Comparison of ENCODE assay signal across 2 cellular contexts in genomic region chr2:86695053-86695691, GRCh38.
A peak's percentile ranks its signal among the peaks of the same experiment; 100 is the strongest.
TF ChIP-seq lines count a peak whose summit lies in the region.

No MANE protein-coding gene starts in this region.

TF ChIP-seq in IMR-90, 13 proteins besides CTCF, POLR2A, EP300 and RAD21:
- TF ChIP-seq RFX5 (IDR thresholded peaks at IDR 0.05; ENCODE audit: low read depth, low read length) (no peak), CHD1 (IDR thresholded peaks at IDR 0.05; ENCODE audit: low read depth, low read length) (no peak), SMC3 (IDR thresholded peaks at IDR 0.05; ENCODE audit: low read depth, low read length) (no peak), CEBPB (IDR thresholded peaks at IDR 0.05; ENCODE audit: low read depth, low read length) (no peak), MAFK (IDR thresholded peaks at IDR 0.05; ENCODE audit: low read depth, low read length) (no peak), RCOR1 (IDR thresholded peaks at IDR 0.05; ENCODE audit: insufficient replicate concordance, low read length) (no peak), MXI1 (IDR thresholded peaks at IDR 0.05; ENCODE audit: borderline replicate concordance, low read depth, low read length) (no peak), BHLHE40 (IDR thresholded peaks at IDR 0.05; ENCODE audit: low read depth, low read length) (no peak), FOS (IDR thresholded peaks at IDR 0.05; ENCODE audit: low read depth, low read length) (no peak), MAZ (IDR thresholded peaks at IDR 0.05; ENCODE audit: borderline replicate concordance, low read depth, low read length) (no peak), USF2 (IDR thresholded peaks at IDR 0.05; ENCODE audit: low read depth, low read length) (no peak)

TF ChIP-seq in K562, 482 proteins besides CTCF, POLR2A, EP300 and RAD21 (continues in another document):
- peak; percentile 78 for TF ChIP-seq CC2D1A (IDR thresholded peaks at IDR 0.05)
- TF ChIP-seq BRF1 (IDR thresholded peaks at IDR 0.05; ENCODE audit: borderline replicate concordance, extremely low read depth, insufficient read length), result no peak
- no peak for TF ChIP-seq XRCC4 (IDR thresholded peaks at IDR 0.05; ENCODE audit: extremely low read depth, insufficient read depth, insufficient read length)
- peak; percentile 97 to 98 for TF ChIP-seq TRIM24 (IDR thresholded peaks at IDR 0.05)
- no peak for TF ChIP-seq CEBPG (CRISPR knock-in tag; IDR thresholded peaks at IDR 0.05)
- no peak for TF ChIP-seq CEBPG (tag; conservative IDR thresholded peaks at IDR 0.05 in 1 of 2, IDR thresholded peaks at IDR 0.05 in 1 of 2)
- no peak for TF ChIP-seq ZNF76 (CRISPR knock-in tag; IDR thresholded peaks at IDR 0.05; ENCODE audit: borderline replicate concordance)
- TF ChIP-seq TFAP4 (CRISPR knock-in tag; IDR thresholded peaks at IDR 0.05; ENCODE audit: borderline replicate concordance), result peak; percentile 85
- peak; percentile 69 for TF ChIP-seq C11orf30 (IDR thresholded peaks at IDR 0.05; ENCODE audit: low read depth)
- no peak for TF ChIP-seq ZNF830 (CRISPR knock-in tag; IDR thresholded peaks at IDR 0.05)
- TF ChIP-seq SOX6 (IDR thresholded peaks at IDR 0.05), result no peak
- no peak for TF ChIP-seq ZNF507 (tag; conservative IDR thresholded peaks at IDR 0.05)
- TF ChIP-seq, protein P1, sequence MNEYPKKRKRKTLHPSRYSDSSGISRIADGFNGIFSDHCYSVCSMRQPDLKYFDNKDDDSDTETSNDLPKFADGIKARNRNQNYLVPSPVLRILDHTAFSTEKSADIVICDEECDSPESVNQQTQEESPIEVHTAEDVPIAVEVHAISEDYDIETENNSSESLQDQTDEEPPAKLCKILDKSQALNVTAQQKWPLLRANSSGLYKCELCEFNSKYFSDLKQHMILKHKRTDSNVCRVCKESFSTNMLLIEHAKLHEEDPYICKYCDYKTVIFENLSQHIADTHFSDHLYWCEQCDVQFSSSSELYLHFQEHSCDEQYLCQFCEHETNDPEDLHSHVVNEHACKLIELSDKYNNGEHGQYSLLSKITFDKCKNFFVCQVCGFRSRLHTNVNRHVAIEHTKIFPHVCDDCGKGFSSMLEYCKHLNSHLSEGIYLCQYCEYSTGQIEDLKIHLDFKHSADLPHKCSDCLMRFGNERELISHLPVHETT (CRISPR knock-in tag; conservative IDR thresholded peaks at IDR 0.05 in 1 of 2, IDR thresholded peaks at IDR 0.05 in 1 of 2), result no peak
- TF ChIP-seq CTBP1 (IDR thresholded peaks at IDR 0.05; ENCODE audit: borderline replicate concordance), result 0 out of 2 replicates have a peak, but pooled peaks have one; percentile 37
- TF ChIP-seq DACH1 (IDR thresholded peaks at IDR 0.05; ENCODE audit: partially characterized antibody), result peak; percentile 63
- TF ChIP-seq FOXJ3 (CRISPR knock-in tag; IDR thresholded peaks at IDR 0.05), result no peak
- TF ChIP-seq ZFP1 (CRISPR knock-in tag; IDR thresholded peaks at IDR 0.05), result no peak
- no peak for TF ChIP-seq CXXC5 (CRISPR knock-in tag; IDR thresholded peaks at IDR 0.05)
- TF ChIP-seq HSF4 (CRISPR knock-in tag; IDR thresholded peaks at IDR 0.05; ENCODE audit: borderline replicate concordance), result no peak
- no peak for TF ChIP-seq U2AF2 (optimal IDR thresholded peaks at IDR 0.05; ENCODE audit: low read depth, low read length)
- TF ChIP-seq HDAC1 (IDR thresholded peaks at IDR 0.05), result no peak
- peak; percentile 64 for TF ChIP-seq NFE2 (IDR thresholded peaks at IDR 0.05; ENCODE audit: low read depth)
- peak; percentile 73 for TF ChIP-seq ZNF316 (IDR thresholded peaks at IDR 0.05)
- TF ChIP-seq BHLHE40 (IDR thresholded peaks at IDR 0.05; ENCODE audit: low read length), result peak; percentile 50
- TF ChIP-seq CBFA2T2 (conservative IDR thresholded peaks at IDR 0.05), result peak; percentile 69
- peak; percentile 92 for TF ChIP-seq MYBL2 (IDR thresholded peaks at IDR 0.05; ENCODE audit: low read depth)
- TF ChIP-seq MYBL2 (CRISPR knock-in tag; IDR thresholded peaks at IDR 0.05; ENCODE audit: borderline replicate concordance), result no peak
- no peak for TF ChIP-seq KLF16 (IDR thresholded peaks at IDR 0.05)
- TF ChIP-seq TAF9B (IDR thresholded peaks at IDR 0.05; ENCODE audit: partially characterized antibody), result peak; percentile 91
- no peak for TF ChIP-seq LEF1 (IDR thresholded peaks at IDR 0.05)
- TF ChIP-seq MCM3 (IDR thresholded peaks at IDR 0.05), result no peak
- TF ChIP-seq RAD51 (IDR thresholded peaks at IDR 0.05; ENCODE audit: borderline replicate concordance, low read depth), result peak; percentile 66
- TF ChIP-seq ASH1L (IDR thresholded peaks at IDR 0.05; ENCODE audit: borderline replicate concordance, low read depth, partially characterized antibody), result no peak
- TF ChIP-seq ZNF143 (CRISPR knock-in tag; IDR thresholded peaks at IDR 0.05), result no peak
- TF ChIP-seq MEF2A (IDR thresholded peaks at IDR 0.05; ENCODE audit: control insufficient read depth, low read depth, low read length), result no peak
- TF ChIP-seq OTX1 (CRISPR knock-in tag; IDR thresholded peaks at IDR 0.05), result no peak
- TF ChIP-seq, protein P2, sequence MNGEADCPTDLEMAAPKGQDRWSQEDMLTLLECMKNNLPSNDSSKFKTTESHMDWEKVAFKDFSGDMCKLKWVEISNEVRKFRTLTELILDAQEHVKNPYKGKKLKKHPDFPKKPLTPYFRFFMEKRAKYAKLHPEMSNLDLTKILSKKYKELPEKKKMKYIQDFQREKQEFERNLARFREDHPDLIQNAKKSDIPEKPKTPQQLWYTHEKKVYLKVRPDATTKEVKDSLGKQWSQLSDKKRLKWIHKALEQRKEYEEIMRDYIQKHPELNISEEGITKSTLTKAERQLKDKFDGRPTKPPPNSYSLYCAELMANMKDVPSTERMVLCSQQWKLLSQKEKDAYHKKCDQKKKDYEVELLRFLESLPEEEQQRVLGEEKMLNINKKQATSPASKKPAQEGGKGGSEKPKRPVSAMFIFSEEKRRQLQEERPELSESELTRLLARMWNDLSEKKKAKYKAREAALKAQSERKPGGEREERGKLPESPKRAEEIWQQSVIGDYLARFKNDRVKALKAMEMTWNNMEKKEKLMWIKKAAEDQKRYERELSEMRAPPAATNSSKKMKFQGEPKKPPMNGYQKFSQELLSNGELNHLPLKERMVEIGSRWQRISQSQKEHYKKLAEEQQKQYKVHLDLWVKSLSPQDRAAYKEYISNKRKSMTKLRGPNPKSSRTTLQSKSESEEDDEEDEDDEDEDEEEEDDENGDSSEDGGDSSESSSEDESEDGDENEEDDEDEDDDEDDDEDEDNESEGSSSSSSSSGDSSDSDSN (IDR thresholded peaks at IDR 0.05; ENCODE audit: borderline replicate concordance in 1 of 2, low read depth in 2 of 2, low read length in 2 of 2), result no peak
- TF ChIP-seq COPS2 (conservative IDR thresholded peaks at IDR 0.05), result no peak
- TF ChIP-seq, protein P3, sequence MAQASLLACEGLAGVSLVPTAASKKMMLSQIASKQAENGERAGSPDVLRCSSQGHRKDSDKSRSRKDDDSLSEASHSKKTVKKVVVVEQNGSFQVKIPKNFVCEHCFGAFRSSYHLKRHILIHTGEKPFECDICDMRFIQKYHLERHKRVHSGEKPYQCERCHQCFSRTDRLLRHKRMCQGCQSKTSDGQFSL (CRISPR knock-in tag; IDR thresholded peaks at IDR 0.05), result no peak
- TF ChIP-seq, protein P3 (tag; IDR thresholded peaks at IDR 0.05), result no peak
- TF ChIP-seq EP400 (IDR thresholded peaks at IDR 0.05), result peak; percentile 47; the same call in 1 of the 2 replicates
- peak; percentile 49; the same call in 1 of the 2 replicates for TF ChIP-seq DPF2 (IDR thresholded peaks at IDR 0.05)
- no peak for TF ChIP-seq ATF7 (IDR thresholded peaks at IDR 0.05)
- peak; percentile 25; the same call in 1 of the 2 replicates for TF ChIP-seq SMARCA4 (IDR thresholded peaks at IDR 0.05)
- TF ChIP-seq ZEB2 (IDR thresholded peaks at IDR 0.05), result peak; percentile 90
- no peak for TF ChIP-seq MCM5 (IDR thresholded peaks at IDR 0.05; ENCODE audit: low read depth)
- TF ChIP-seq ETV6 (IDR thresholded peaks at IDR 0.05; ENCODE audit: borderline replicate concordance in 1 of 2, low read depth in 2 of 2, low read length in 1 of 2), result no peak
- no peak for TF ChIP-seq ETV6 (CRISPR knock-in tag; IDR thresholded peaks at IDR 0.05; ENCODE audit: borderline replicate concordance)
- TF ChIP-seq MAFG (tag; conservative IDR thresholded peaks at IDR 0.05), result peak; percentile 42; the same call in 1 of the 2 replicates
- TF ChIP-seq JUND (IDR thresholded peaks at IDR 0.05; ENCODE audit: borderline replicate concordance, low read depth, low read length), result peak; percentile 89
- TF ChIP-seq JUND (tag; IDR thresholded peaks at IDR 0.05; ENCODE audit: borderline replicate concordance, low read depth, low read length), result peak; percentile 93
- TF ChIP-seq HMGXB4 (CRISPR knock-in tag; IDR thresholded peaks at IDR 0.05), result no peak
- TF ChIP-seq, protein P4, sequence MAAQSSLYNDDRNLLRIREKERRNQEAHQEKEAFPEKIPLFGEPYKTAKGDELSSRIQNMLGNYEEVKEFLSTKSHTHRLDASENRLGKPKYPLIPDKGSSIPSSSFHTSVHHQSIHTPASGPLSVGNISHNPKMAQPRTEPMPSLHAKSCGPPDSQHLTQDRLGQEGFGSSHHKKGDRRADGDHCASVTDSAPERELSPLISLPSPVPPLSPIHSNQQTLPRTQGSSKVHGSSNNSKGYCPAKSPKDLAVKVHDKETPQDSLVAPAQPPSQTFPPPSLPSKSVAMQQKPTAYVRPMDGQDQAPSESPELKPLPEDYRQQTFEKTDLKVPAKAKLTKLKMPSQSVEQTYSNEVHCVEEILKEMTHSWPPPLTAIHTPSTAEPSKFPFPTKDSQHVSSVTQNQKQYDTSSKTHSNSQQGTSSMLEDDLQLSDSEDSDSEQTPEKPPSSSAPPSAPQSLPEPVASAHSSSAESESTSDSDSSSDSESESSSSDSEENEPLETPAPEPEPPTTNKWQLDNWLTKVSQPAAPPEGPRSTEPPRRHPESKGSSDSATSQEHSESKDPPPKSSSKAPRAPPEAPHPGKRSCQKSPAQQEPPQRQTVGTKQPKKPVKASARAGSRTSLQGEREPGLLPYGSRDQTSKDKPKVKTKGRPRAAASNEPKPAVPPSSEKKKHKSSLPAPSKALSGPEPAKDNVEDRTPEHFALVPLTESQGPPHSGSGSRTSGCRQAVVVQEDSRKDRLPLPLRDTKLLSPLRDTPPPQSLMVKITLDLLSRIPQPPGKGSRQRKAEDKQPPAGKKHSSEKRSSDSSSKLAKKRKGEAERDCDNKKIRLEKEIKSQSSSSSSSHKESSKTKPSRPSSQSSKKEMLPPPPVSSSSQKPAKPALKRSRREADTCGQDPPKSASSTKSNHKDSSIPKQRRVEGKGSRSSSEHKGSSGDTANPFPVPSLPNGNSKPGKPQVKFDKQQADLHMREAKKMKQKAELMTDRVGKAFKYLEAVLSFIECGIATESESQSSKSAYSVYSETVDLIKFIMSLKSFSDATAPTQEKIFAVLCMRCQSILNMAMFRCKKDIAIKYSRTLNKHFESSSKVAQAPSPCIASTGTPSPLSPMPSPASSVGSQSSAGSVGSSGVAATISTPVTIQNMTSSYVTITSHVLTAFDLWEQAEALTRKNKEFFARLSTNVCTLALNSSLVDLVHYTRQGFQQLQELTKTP (IDR thresholded peaks at IDR 0.05; ENCODE audit: low read depth in 1 of 2, partially characterized antibody in 2 of 2), result peak in 1 of 2 experiments; percentile 93
- TF ChIP-seq STAT5B (CRISPR knock-in tag; IDR thresholded peaks at IDR 0.05), result no peak
